Comparison of ENCODE assay signal across 28 cellular contexts in genomic region chr3:72896996-72897757, GRCh38. TPM values are rescaled to one million over a fixed set of nuclear protein-coding genes. Genes with fewer than 3 reads are reported as not detected.
A peak's percentile ranks its signal among the peaks of the same experiment; 100 is the strongest.
DNase-seq lines count a peak whose midpoint lies in the region; ATAC-seq and TF ChIP-seq lines count a peak whose summit lies in the region.
"Had no signal": no experiment of that assay in that cellular context is flagged by ENCODE, and none has a peak within 500 bp of the region (broad histone marks: within the 10 kb centered on the region; RNA-seq: fewer than 3 reads in every experiment).

No MANE protein-coding gene starts in this region.

- H3K4me3 Mint-ChIP-seq in nephron, result peak overlapping the region in 1 of 3 experiments; percentile 12
- H3K4me3 Mint-ChIP-seq: central memory CD8-positive, alpha-beta T cell; stimulated activated naive CD8-positive, alpha-beta T cell treated with anti-CD3 and anti-CD28 coated beads, Interleukin-15, amount 100 ng/mL, for 72 hours; T-helper 17 cell had no signal

- H3K36me3 Mint-ChIP-seq in nephron (ENCODE audit: low read depth), result peaks cover 11% of the 10 kb centered on the region

- TF ChIP-seq CTCF in SK-N-SH (IDR thresholded peaks at IDR 0.05) (no peak), nephron (IDR thresholded peaks at IDR 0.05; ENCODE audit: unreplicated experiment in 3 of 3) (no peak), lower leg skin (IDR thresholded peaks at IDR 0.05) (no peak)

- no peak for TF ChIP-seq RAD21 in SK-N-SH (IDR thresholded peaks at IDR 0.05; ENCODE audit: low read length)

- H3F3A ChIP-seq in SK-N-SH (replicated peaks; ENCODE audit: insufficient read depth), result peaks cover 14% of the 10 kb centered on the region

- no peak for ATAC-seq in HG02970 (IDR thresholded peaks at IDR 0.05; ENCODE audit: low FRiP score, unreplicated experiment)
- ATAC-seq: left lung; PC-3; stimulated activated naive CD8-positive, alpha-beta T cell treated with anti-CD3 and anti-CD28 coated beads, Interleukin-15, amount 100 ng/mL, for 72 hours; T-helper 17 cell had no signal

- DNase-seq in ELF-1 (ENCODE audit: low read depth, low spot score) (peak; percentile 36), SK-N-SH (peak; percentile 41), fibroblast of peridontal ligament (ENCODE audit: extremely low read depth) (peak; percentile 73), lower leg skin (ENCODE audit: low spot score in 2 of 2) (no peak), NCI-H446 treated with DMSO at 0.1 percent for 48 hours (lab: John Stamatoyannopoulos, UW) (no peak), anterior cingulate cortex (lab: John Stamatoyannopoulos, UW) (no peak)
- DNase-seq: activated CD8-positive, alpha-beta memory T cell treated with anti-CD3 and anti-CD28 coated beads, Interleukin-2, amount 50 U/mL, for 4 hours; activated gamma-delta T cell; adrenal gland; AML-193; DND-41; glutamatergic neuron; left lung; NCI-H1092; NCI-H2029 treated with DMSO at 0.1 percent for 48 hours; PC-3; SJCRH30; spleen; stimulated activated CD4-positive, alpha-beta T cell treated with anti-CD3 and anti-CD28 coated beads, Interleukin-4, amount 100 ng/mL, for 4 hours; stimulated activated naive CD8-positive, alpha-beta T cell treated with anti-CD3 and anti-CD28 coated beads, Interleukin-15, amount 100 ng/mL, for 72 hours; T-helper 17 cell had no signal

- H3K4me1 ChIP-seq in SK-N-SH (ENCODE audit: control insufficient read depth in 1 of 2, insufficient read depth in 2 of 2, low read depth in 1 of 2, low read length in 1 of 2), result peaks cover 12 to 14% of the 10 kb centered on the region in 2 experiments; a peak in 3 of 4 replicates

- H3K27ac ChIP-seq in SK-N-SH (ENCODE audit: low read depth in 2 of 2, low read length in 1 of 2), result peak overlapping the region in 1 of 2 experiments; percentile 11; a peak in 1 of 4 replicates
- H3K27ac ChIP-seq: adrenal gland, KMS-11, left lung, neutrophil, SJCRH30, spleen, tibial nerve, VCaP had no signal

- TF ChIP-seq POLR2A in lower leg skin (IDR thresholded peaks at IDR 0.05), result no peak

- H3K9ac ChIP-seq in SK-N-SH, result no peak overlapping the region
- H3K9ac ChIP-seq: KMS-11 had no signal

- no peaks in the 10 kb centered on the region for H4K20me1 ChIP-seq in SK-N-SH (ENCODE audit: insufficient read depth)

- H3K27ac Mint-ChIP-seq in nephron, result peak overlapping the region; percentile 17 to 56 (median 55)
- H3K27ac Mint-ChIP-seq: stimulated activated naive CD8-positive, alpha-beta T cell treated with anti-CD3 and anti-CD28 coated beads, Interleukin-15, amount 100 ng/mL, for 72 hours; T-helper 17 cell had no signal

- no peaks in the 10 kb centered on the region for H3K9me3 ChIP-seq in SK-N-SH
- H3K9me3 ChIP-seq: adrenal gland, left lung, neutrophil, SJCRH30, spleen, tibial nerve had no signal

- no peaks in the 10 kb centered on the region for H3K9me2 ChIP-seq in SK-N-SH

- H3K79me2 ChIP-seq in SK-N-SH (ENCODE audit: insufficient read depth), result peaks cover 12% of the 10 kb centered on the region; the same call in 1 of the 2 replicates

- no peaks in the 10 kb centered on the region for H3K36me3 ChIP-seq in SK-N-SH (replicated peaks in 1 of 2; ENCODE audit: control insufficient read depth in 1 of 2, insufficient read depth in 2 of 2, low read length in 1 of 2)
- H3K36me3 ChIP-seq: adrenal gland, left lung, neutrophil, SJCRH30, spleen, tibial nerve had no signal

- CTCF ChIA-PET in SK-N-SH (lab: Yijun Ruan, JAX), result interaction anchor here (0.9 to 2.6 kb wide), 4 partner anchors 41 to 1186 kb away, joined by 3 to 10 read pairs (median 4); no protein-coding TSS in a partner anchor

- H3K27me3 Mint-ChIP-seq in nephron (ENCODE audit: low read depth), result no peaks in the 10 kb centered on the region

- peaks cover 55% of the 10 kb centered on the region for H3K4me1 Mint-ChIP-seq in nephron
- H3K4me1 Mint-ChIP-seq: central memory CD8-positive, alpha-beta T cell; T-helper 17 cell had no signal

- H3K4me2 ChIP-seq in SK-N-SH, result peak overlapping the region; percentile 25; the same call in 1 of the 2 replicates
- H3K4me2 ChIP-seq: KMS-11 had no signal

- 0 out of 4 replicates have a peak, but pooled peaks of 1 of the 2 experiments have one; percentile 21 for TF ChIP-seq EP300 in SK-N-SH (IDR thresholded peaks at IDR 0.05; ENCODE audit: borderline replicate concordance in 1 of 2, low read depth in 1 of 2, low read length in 1 of 2)

- H2AFZ ChIP-seq in SK-N-SH (ENCODE audit: low read depth), result no peak overlapping the region

- no peaks in the 10 kb centered on the region for H3K27me3 ChIP-seq in SK-N-SH (ENCODE audit: insufficient read depth)
- H3K27me3 ChIP-seq: adrenal gland, left lung, neutrophil, SJCRH30, tibial nerve had no signal

- no peak overlapping the region for H3K4me3 ChIP-seq in SK-N-SH (ENCODE audit: low read depth in 2 of 2, low read length in 1 of 2)
- no peak overlapping the region for H3K4me3 ChIP-seq in lower leg skin (ENCODE audit: low read depth, poor library complexity, severe bottlenecking)
- H3K4me3 ChIP-seq: adrenal gland, left lung, SJCRH30, spleen, tibial nerve had no signal

- intact Hi-C loops in lower leg skin (cut with DNase I; ENCODE audit: low total_unique reads), result no loop called here

- 64% methylated on average over 4 of the region's 4 CpGs for whole genome bisulfite sequencing in SK-N-SH (ENCODE audit: low lambda C conversion rate)
- WGBS in lower leg skin, 2 donors, result 59 to 70% methylated on average over 4 of the region's 4 CpGs

- POLR2A ChIA-PET in SK-N-SH (lab: Yijun Ruan, JAX), result no interaction called here

- peaks cover 3% of the 10 kb centered on the region for H3K9me3 Mint-ChIP-seq in nephron
- H3K9me3 Mint-ChIP-seq: central memory CD8-positive, alpha-beta T cell; stimulated activated naive CD8-positive, alpha-beta T cell treated with anti-CD3 and anti-CD28 coated beads, Interleukin-15, amount 100 ng/mL, for 72 hours had no signal

TF ChIP-seq in SK-N-SH, 30 proteins besides CTCF, POLR2A, EP300 and RAD21:
- TF ChIP-seq RCOR1 (IDR thresholded peaks at IDR 0.05; ENCODE audit: low read length), result 0 out of 2 replicates have a peak, but pooled peaks have one; percentile 25
- TF ChIP-seq JUND (IDR thresholded peaks at IDR 0.05), result no peak
- TF ChIP-seq TCF12 (IDR thresholded peaks at IDR 0.05), result peak; percentile 83
- TF ChIP-seq IRF3 (IDR thresholded peaks at IDR 0.05; ENCODE audit: low read depth, low read length), result no peak

RNA-seq across cellular contexts. Expression of gene GXYLT2, which starts 9.3 kb away (rescaled TPM):
- 9.1 and 9.3 TPM in 2 replicates for polyA plus RNA-seq in SK-N-SH (2012; rRNA removed)
- polyA plus RNA-seq in SK-N-SH (2012; cell fraction: cytosol; rRNA removed), result 9.7 and 10.2 TPM in 2 replicates
- polyA plus RNA-seq in SK-N-SH (2012; cell fraction: nucleus; rRNA removed), result 4.0 and 6.3 TPM in 2 replicates
- total RNA-seq in lower leg skin, result 1 to 10 TPM in 3 of 4 donors, under 1 TPM in 1; 0.72 to 6.8 (median 2.3) TPM

RNA-seq across cellular contexts. Expression of gene SHQ1, which starts 48.9 kb away (rescaled TPM):
- polyA plus RNA-seq in SK-N-SH (2012; rRNA removed), result 10.5 and 11.7 TPM in 2 replicates
- 14.8 and 16.1 TPM in 2 replicates for polyA plus RNA-seq in SK-N-SH (2012; cell fraction: cytosol; rRNA removed)
- 8.3 and 14.7 TPM in 2 replicates for polyA plus RNA-seq in SK-N-SH (2012; cell fraction: nucleus; rRNA removed)
- total RNA-seq in lower leg skin, result 10 to 100 TPM in 2 of 4 donors, 1 to 10 TPM in 2; 9.7 to 17.2 (median 12.2) TPM

Comparison
In these comparisons a context has a peak if more than half of its experiments do, and no peak if none do; other contexts are left out.
1. DNase-seq: peak in ELF-1 (single experiment), SK-N-SH (single experiment) and fibroblast of peridontal ligament (single experiment); none in lower leg skin (0 of 2), NCI-H446 treated with DMSO at 0.1 percent for 48 hours (single experiment) and anterior cingulate cortex (0 of 58).